Comparison of ENCODE assay signal across 10 cellular contexts in genomic region chr11:112157274-112157766, GRCh38. TPM values are rescaled to one million over a fixed set of nuclear protein-coding genes. Genes with fewer than 3 reads are reported as not detected.
DNase-seq lines count a peak whose midpoint lies in the region; TF ChIP-seq lines count a peak whose summit lies in the region.
"Had no signal": no experiment of that assay in that cellular context is flagged by ENCODE, and none has a peak within 500 bp of the region (broad histone marks: within the 10 kb centered on the region; RNA-seq: fewer than 3 reads in every experiment).

No MANE protein-coding gene starts in this region.

- H3K27me3 Mint-ChIP-seq in activated naive CD4-positive, alpha-beta T cell treated with anti-CD3 and anti-CD28 coated beads, Interleukin-2, amount 10 ng/mL, durations not matched to agents 7 days and 5 days: peaks cover 2% of the 10 kb centered on the region
- H3K27me3 Mint-ChIP-seq: dendritic cell treated with granulocyte-macrophage colony-stimulating factor and Interleukin-4, amounts not matched to agents 40 ng/mL and 50 ng/mL, for 4 days had no signal

- no peaks in the 10 kb centered on the region for H3K27me3 ChIP-seq in esophagus squamous epithelium

- no peak overlapping the region for H3K27ac Mint-ChIP-seq in activated naive CD4-positive, alpha-beta T cell treated with anti-CD3 and anti-CD28 coated beads, Interleukin-2, amount 10 ng/mL, durations not matched to agents 7 days and 5 days
- H3K27ac Mint-ChIP-seq: dendritic cell treated with granulocyte-macrophage colony-stimulating factor and Interleukin-4, amounts not matched to agents 40 ng/mL and 50 ng/mL, for 4 days had no signal

- 60 to 68% methylated on average over 3 of the region's 3 CpGs for WGBS in esophagus squamous epithelium, 2 donors

- in situ Hi-C loops in GM13976 (cut with MboI; ENCODE audit: low sequenced_read_pairs, unreplicated experiment): no loop called here

- no peaks in the 10 kb centered on the region for H3K9me3 ChIP-seq in esophagus squamous epithelium

- H3K36me3 Mint-ChIP-seq in activated naive CD4-positive, alpha-beta T cell treated with anti-CD3 and anti-CD28 coated beads, Interleukin-2, amount 10 ng/mL, durations not matched to agents 7 days and 5 days: no peaks in the 10 kb centered on the region

- H3K36me3 ChIP-seq in esophagus squamous epithelium: peaks cover 0 to 27% (median 8%) of the 10 kb centered on the region in 3 donors

- H3K27ac ChIP-seq in esophagus squamous epithelium: peak overlapping the region in 3 of 4 donors; percentile 65 to 76 (median 68)

- no peaks in the 10 kb centered on the region for H3K4me1 Mint-ChIP-seq in activated naive CD4-positive, alpha-beta T cell treated with anti-CD3 and anti-CD28 coated beads, Interleukin-2, amount 10 ng/mL, durations not matched to agents 7 days and 5 days

- H3K4me3 ChIP-seq in esophagus squamous epithelium: no peak overlapping the region
- no peak overlapping the region for H3K4me3 ChIP-seq in retinal pigment epithelial cell (ENCODE audit: low read length)

- no peak overlapping the region for H3K4me3 Mint-ChIP-seq in activated naive CD4-positive, alpha-beta T cell treated with anti-CD3 and anti-CD28 coated beads, Interleukin-2, amount 10 ng/mL, durations not matched to agents 7 days and 5 days
- H3K4me3 Mint-ChIP-seq: dendritic cell treated with granulocyte-macrophage colony-stimulating factor and Interleukin-4, amounts not matched to agents 40 ng/mL and 50 ng/mL, for 4 days had no signal

- DNase-seq in H4 (ENCODE audit: low spot score) (peak; percentile 99), OCI-M1 (lab: John Stamatoyannopoulos, UW) (peak; percentile 53), esophagus squamous epithelium (lab: John Stamatoyannopoulos, UW) (no peak), retinal pigment epithelial cell (ENCODE audit: low read depth) (peak; percentile 99), NCI-H2107 (lab: John Stamatoyannopoulos, UW) (no peak), GM13976 (ENCODE audit: low spot score) (no peak)
- no peak for DNase-seq in stimulated activated CD4-positive, alpha-beta T cell treated with anti-CD3 and anti-CD28 coated beads, Interleukin-2, amount 100 ng/mL, for 24 hours
- no peak for DNase-seq in activated naive CD4-positive, alpha-beta T cell treated with anti-CD3 and anti-CD28 coated beads, Interleukin-2, amount 10 ng/mL, durations not matched to agents 7 days and 5 days
- DNase-seq: stimulated activated CD4-positive, alpha-beta T cell treated with anti-CD3 and anti-CD28 coated beads, Interleukin-2, amount 100 ng/mL, for 48 hours had no signal

- no peak for TF ChIP-seq POLR2A in esophagus squamous epithelium (IDR thresholded peaks at IDR 0.05)

- H3K4me1 ChIP-seq in esophagus squamous epithelium: peaks cover 0 to 48% (median 17%) of the 10 kb centered on the region in 3 donors

- intact Hi-C loops in esophagus squamous epithelium (cut with DNase I): no loop called here

- H3K9me3 Mint-ChIP-seq in activated naive CD4-positive, alpha-beta T cell treated with anti-CD3 and anti-CD28 coated beads, Interleukin-2, amount 10 ng/mL, durations not matched to agents 7 days and 5 days: no peaks in the 10 kb centered on the region
- H3K9me3 Mint-ChIP-seq: dendritic cell treated with granulocyte-macrophage colony-stimulating factor and Interleukin-4, amounts not matched to agents 40 ng/mL and 50 ng/mL, for 4 days had no signal

- CTCF ChIA-PET in activated naive CD4-positive, alpha-beta T cell treated with anti-CD3 and anti-CD28 coated beads, Interleukin-2, amount 10 ng/mL, durations not matched to agents 7 days and 5 days (lab: Charles Lee): no interaction called here

- TF ChIP-seq CTCF in esophagus squamous epithelium (IDR thresholded peaks at IDR 0.05) (no peak), retinal pigment epithelial cell (conservative IDR thresholded peaks at IDR 0.05; ENCODE audit: low read depth, low read length) (no peak), GM13976 (IDR thresholded peaks at IDR 0.05; ENCODE audit: borderline replicate concordance, control extremely low read depth, extremely low read depth, insufficient read depth, missing control alignments) (no peak)

RNA-seq across cellular contexts. Expression of gene IL18, which starts 6.6 kb away (rescaled TPM):
- total RNA-seq in H4 (2014; rRNA removed; shearing (Covaris generic)): 10.3 and 19.9 TPM in 2 replicates
- 100 to 1,000 TPM in 2 of 4 donors, 10 to 100 TPM in 2; 43.7 to 125 (median 98.3) TPM for total RNA-seq in esophagus squamous epithelium

RNA-seq across cellular contexts. Expression of gene TEX12, which starts 9.9 kb away (rescaled TPM):
- total RNA-seq in H4 (2014; rRNA removed; shearing (Covaris generic)): 0.35 TPM in 1 of 2 replicates, not detected in the other
- total RNA-seq in esophagus squamous epithelium: 1 to 10 TPM in 1 of 4 donors, under 1 TPM in 1, not detected in 2; 0.38 to 2.5 TPM

RNA-seq across cellular contexts. Expression of gene BCO2, which starts 18.0 kb away (rescaled TPM):
- total RNA-seq in H4 (2014; rRNA removed; shearing (Covaris generic)): 1.2 TPM in 1 of 2 replicates, not detected in the other
- total RNA-seq in esophagus squamous epithelium: 10 to 100 TPM in 2 of 4 donors, 1 to 10 TPM in 2; 2.7 to 17.0 (median 9.5) TPM

Comparison
In these comparisons a context has a peak if more than half of its experiments do, and no peak if none do; other contexts are left out.
1. DNase-seq: peak in H4 (single experiment), OCI-M1 (single experiment) and retinal pigment epithelial cell (single experiment); none in esophagus squamous epithelium (single experiment), stimulated activated CD4-positive, alpha-beta T cell treated with anti-CD3 and anti-CD28 coated beads, Interleukin-2, amount 100 ng/mL, for 24 hours (0 of 2), NCI-H2107 (single experiment), activated naive CD4-positive, alpha-beta T cell treated with anti-CD3 and anti-CD28 coated beads, Interleukin-2, amount 10 ng/mL, durations not matched to agents 7 days and 5 days (single experiment) and GM13976 (single experiment).